ENCODE assay signal across 27 cellular contexts in the genomic region with DNA sequence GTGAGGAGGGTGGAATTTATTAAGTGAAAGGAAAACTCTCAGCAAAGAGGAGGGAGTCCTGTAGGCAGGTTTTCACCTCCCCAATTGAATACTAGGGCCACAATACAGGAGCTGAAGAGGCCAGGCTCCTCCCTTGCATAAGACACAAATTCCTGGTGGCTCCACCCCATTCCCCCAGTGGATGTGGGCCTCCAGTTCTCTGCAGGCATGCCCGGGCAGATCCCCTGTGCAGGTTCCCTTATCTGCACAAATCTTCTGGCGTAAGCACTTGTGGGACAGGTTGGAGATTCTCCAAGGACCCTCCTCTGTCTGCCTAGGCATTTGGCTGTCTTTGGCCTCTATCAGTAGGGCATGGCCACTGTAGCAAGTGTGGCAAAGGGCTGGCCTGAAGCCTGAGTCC.
DNase-seq lines count a peak whose midpoint lies in the region; ATAC-seq, FAIRE-seq and TF ChIP-seq lines count a peak whose summit lies in the region.
"Had no signal": no experiment of that assay in that cellular context is flagged by ENCODE, and none has a peak within 500 bp of the region (broad histone marks: within the 10 kb centered on the region; RNA-seq: fewer than 3 reads in every experiment).

No MANE protein-coding gene starts in this region.

- H3K9me3 ChIP-seq in astrocyte (ENCODE audit: insufficient read depth, low read depth, low read length), result no peaks in the 10 kb centered on the region
- H3K9me3 ChIP-seq: BLaER1 treated with 17β-estradiol and CSF1 and Interleukin-3, amounts not matched to agents 10 nM and 100 nM; left ventricle myocardium inferior; SJSA1; upper lobe of right lung had no signal

- H3K36me3 ChIP-seq in astrocyte (ENCODE audit: insufficient read depth, low read length), result no peaks in the 10 kb centered on the region
- H3K36me3 ChIP-seq: BLaER1 treated with 17β-estradiol and CSF1 and Interleukin-3, amounts not matched to agents 10 nM and 100 nM; left ventricle myocardium inferior; SJSA1; upper lobe of right lung had no signal

- FAIRE-seq in astrocyte (lab: Jason Lieb, UNC), result no peak

- no peak overlapping the region for H3K27ac ChIP-seq in astrocyte (ENCODE audit: low read depth, low read length)
- H3K27ac ChIP-seq: left ventricle myocardium inferior, SJSA1, upper lobe of right lung, VCaP had no signal

- no peaks in the 10 kb centered on the region for H3K4me1 ChIP-seq in astrocyte (ENCODE audit: insufficient read depth, low read length)
- H3K4me1 ChIP-seq: left ventricle myocardium inferior, SJSA1, upper lobe of right lung had no signal

- TF ChIP-seq CTCF in astrocyte (IDR thresholded peaks at IDR 0.05; ENCODE audit: insufficient read depth, low read depth, low read length) (no peak), CD14-positive monocyte (IDR thresholded peaks at IDR 0.05) (no peak)

- no peaks in the 10 kb centered on the region for H3K27me3 ChIP-seq in astrocyte (ENCODE audit: insufficient read depth, low read length)
- H3K27me3 ChIP-seq: BLaER1 treated with 17β-estradiol and CSF1 and Interleukin-3, amounts not matched to agents 10 nM and 100 nM; SJSA1; upper lobe of right lung had no signal

- H3K27ac Mint-ChIP-seq in astrocyte (ENCODE audit: unreplicated experiment) (peak overlapping the region; percentile 60), CD14-positive monocyte (no peak overlapping the region)
- H3K27ac Mint-ChIP-seq: endodermal cell; nephron; T-helper 1 cell treated with Interleukin-12 subunit alpha and Interleukin-12 subunit beta and Interleukin-4 antibody, amounts not matched to agents 30 μg/mL and 1 μg/mL, for 36 hours had no signal

- peak overlapping the region; percentile 31 for H2AFZ ChIP-seq in astrocyte (ENCODE audit: low read depth, low read length)

- no peak for ATAC-seq in Right ventricle myocardium inferior
- ATAC-seq: PC-3, upper lobe of right lung had no signal

- intact Hi-C loops in Right ventricle myocardium inferior (cut with DNase I), result no loop called here
- intact Hi-C loops in CD14-positive monocyte (cut with micrococcal nuclease), result no loop called here

- no peaks in the 10 kb centered on the region for H3K27me3 Mint-ChIP-seq in astrocyte (ENCODE audit: low read depth, unreplicated experiment)
- H3K27me3 Mint-ChIP-seq in CD14-positive monocyte (ENCODE audit: low read depth in 3 of 3), result no peaks in the 10 kb centered on the region
- H3K27me3 Mint-ChIP-seq: brain had no signal

- no peaks in the 10 kb centered on the region for H3K36me3 Mint-ChIP-seq in astrocyte (ENCODE audit: low read depth, unreplicated experiment)
- no peaks in the 10 kb centered on the region for H3K36me3 Mint-ChIP-seq in CD14-positive monocyte
- H3K36me3 Mint-ChIP-seq: brain had no signal

- H3K9ac ChIP-seq in astrocyte (ENCODE audit: low read length), result no peak overlapping the region
- H3K9ac ChIP-seq: BLaER1 treated with 17β-estradiol and CSF1 and Interleukin-3, amounts not matched to agents 10 nM and 100 nM had no signal

- no peak overlapping the region for H3K4me2 ChIP-seq in astrocyte (ENCODE audit: low read length)

- H4K20me1 ChIP-seq in astrocyte (ENCODE audit: insufficient read depth, low read length), result no peaks in the 10 kb centered on the region
- H4K20me1 ChIP-seq: BLaER1 treated with 17β-estradiol and CSF1 and Interleukin-3, amounts not matched to agents 10 nM and 100 nM had no signal

- in situ Hi-C loops in ACHN (cut with HindIII; ENCODE audit: low pct_ligation_motif_present, low pct_unique_long_range_greater_than_20kb, low sequenced_read_pairs), result no loop called here

- no peak overlapping the region for H3K4me3 Mint-ChIP-seq in astrocyte (ENCODE audit: unreplicated experiment)
- H3K4me3 Mint-ChIP-seq in CD14-positive monocyte, result no peak overlapping the region
- H3K4me3 Mint-ChIP-seq: brain; endodermal cell; nephron; T-helper 1 cell treated with Interleukin-12 subunit alpha and Interleukin-12 subunit beta and Interleukin-4 antibody, amounts not matched to agents 30 μg/mL and 1 μg/mL, for 36 hours had no signal

- H3K9me3 Mint-ChIP-seq in astrocyte (ENCODE audit: unreplicated experiment) (no peaks in the 10 kb centered on the region), CD14-positive monocyte (peaks cover 0 to 6% (median 0%) of the 10 kb centered on the region in 7 donors)
- H3K9me3 Mint-ChIP-seq: brain; endodermal cell; nephron; T-helper 1 cell treated with Interleukin-12 subunit alpha and Interleukin-12 subunit beta and Interleukin-4 antibody, amounts not matched to agents 30 μg/mL and 1 μg/mL, for 36 hours had no signal

- DNase-seq in ACHN (peak; percentile 22), H4 (ENCODE audit: low spot score) (peak; percentile 4), astrocyte (ENCODE audit: low read depth) (peak; percentile 10), islet precursor cell (peak; percentile 85), Right ventricle myocardium inferior (ENCODE audit: missing footprints) (no peak), retina (no peak), CD14-positive monocyte (ENCODE audit: low spot score) (no peak), DMS 273 (lab: John Stamatoyannopoulos, UW; ENCODE audit: unreplicated experiment) (no peak)
- DNase-seq: activated CD4-positive, alpha-beta T cell treated with anti-CD3 and anti-CD28 coated beads, Interleukin-2, amount 50 U/mL, for 4 hours; activated CD8-positive, alpha-beta memory T cell treated with anti-CD3 and anti-CD28 coated beads, Interleukin-2, amount 50 U/mL, for 4 hours; activated effector memory CD4-positive, alpha-beta T cell treated with Interleukin-2 at 50 U/mL for 16 hours; DMS 273 treated with DMSO at 0.1 percent for 48 hours; endodermal cell; HCEC 1CT; head of caudate nucleus; left ventricle myocardium inferior; MV-4-11; NCI-H187; NCI-H226; PC-3; upper lobe of right lung had no signal

- H3K79me2 ChIP-seq in astrocyte (ENCODE audit: insufficient read depth, low read length), result no peaks in the 10 kb centered on the region

- H3K4me1 Mint-ChIP-seq in astrocyte (ENCODE audit: low read depth, unreplicated experiment) (no peaks in the 10 kb centered on the region), CD14-positive monocyte (no peaks in the 10 kb centered on the region)
- H3K4me1 Mint-ChIP-seq: nephron had no signal

- no peak overlapping the region for H3K4me3 ChIP-seq in astrocyte (ENCODE audit: insufficient read depth, low read depth, low read length)
- H3K4me3 ChIP-seq: BLaER1 treated with 17β-estradiol and CSF1 and Interleukin-3, amounts not matched to agents 10 nM and 100 nM; left ventricle myocardium inferior; SJSA1; upper lobe of right lung had no signal

Comparison
In these comparisons a context has a peak if more than half of its experiments do, and no peak if none do; other contexts are left out.
1. DNase-seq: peak in ACHN (single experiment), H4 (single experiment), astrocyte (single experiment) and islet precursor cell (single experiment); none in Right ventricle myocardium inferior (single experiment), retina (single experiment), CD14-positive monocyte (single experiment) and DMS 273 (single experiment).